In the genomic region with DNA sequence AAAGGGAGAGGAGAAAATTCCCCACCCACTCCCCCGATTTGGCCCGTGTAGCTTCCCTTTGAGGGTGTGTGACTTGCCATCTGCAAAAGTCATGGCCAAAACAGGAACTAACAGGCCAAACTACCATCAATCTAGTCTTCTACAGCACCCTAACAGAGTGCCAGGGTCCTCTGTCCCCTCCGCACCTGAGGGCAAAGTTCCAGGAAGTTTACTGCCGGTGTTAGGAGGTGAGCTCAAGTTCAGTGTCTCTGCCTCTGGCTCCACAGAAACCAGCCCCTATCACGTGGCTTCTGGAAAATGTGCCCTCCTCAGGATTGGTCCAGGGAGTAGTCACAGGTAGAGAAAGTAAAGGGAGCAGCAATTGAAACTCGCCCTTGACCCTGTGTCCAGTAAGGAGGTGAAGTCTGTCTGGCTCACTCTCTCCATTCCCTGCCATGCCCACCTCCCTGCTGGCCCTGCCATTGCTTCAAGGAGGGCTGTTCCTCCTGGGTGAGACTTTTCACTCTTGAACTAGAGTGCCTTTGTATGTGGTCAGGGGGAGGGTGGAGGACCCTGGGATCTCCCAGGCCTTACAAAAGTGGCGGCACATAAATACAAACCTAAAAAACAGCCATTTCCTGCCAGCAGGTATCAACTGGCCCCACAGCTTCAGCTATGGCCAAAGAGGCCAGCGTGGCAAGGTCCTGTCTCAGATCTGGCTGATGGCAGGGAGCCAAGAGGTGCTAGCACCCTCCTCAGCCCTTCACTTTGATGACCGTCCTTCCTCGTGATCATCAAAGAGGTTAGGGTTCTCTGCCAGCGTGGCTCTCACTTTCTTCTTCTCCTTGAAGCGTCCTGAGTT, we compare ENCODE assay signal across 1 cellular context.
TF ChIP-seq lines count a peak whose summit lies in the region.

No MANE protein-coding gene starts in this region.

TF ChIP-seq in IMR-90, 13 proteins besides CTCF, POLR2A, EP300 and RAD21:
- TF ChIP-seq SMC3 (IDR thresholded peaks at IDR 0.05; ENCODE audit: low read depth, low read length) (no peak), FOS (IDR thresholded peaks at IDR 0.05; ENCODE audit: low read depth, low read length) (no peak), MXI1 (IDR thresholded peaks at IDR 0.05; ENCODE audit: borderline replicate concordance, low read depth, low read length) (no peak), BHLHE40 (IDR thresholded peaks at IDR 0.05; ENCODE audit: low read depth, low read length) (no peak), MAZ (IDR thresholded peaks at IDR 0.05; ENCODE audit: borderline replicate concordance, low read depth, low read length) (no peak), RCOR1 (IDR thresholded peaks at IDR 0.05; ENCODE audit: insufficient replicate concordance, low read length) (no peak), MAFK (IDR thresholded peaks at IDR 0.05; ENCODE audit: low read depth, low read length) (no peak), NFE2L2 (IDR thresholded peaks at IDR 0.05; ENCODE audit: low read depth, low read length) (no peak), RFX5 (IDR thresholded peaks at IDR 0.05; ENCODE audit: low read depth, low read length) (no peak), CHD1 (IDR thresholded peaks at IDR 0.05; ENCODE audit: low read depth, low read length) (no peak)
- TF ChIP-seq, protein P1, sequence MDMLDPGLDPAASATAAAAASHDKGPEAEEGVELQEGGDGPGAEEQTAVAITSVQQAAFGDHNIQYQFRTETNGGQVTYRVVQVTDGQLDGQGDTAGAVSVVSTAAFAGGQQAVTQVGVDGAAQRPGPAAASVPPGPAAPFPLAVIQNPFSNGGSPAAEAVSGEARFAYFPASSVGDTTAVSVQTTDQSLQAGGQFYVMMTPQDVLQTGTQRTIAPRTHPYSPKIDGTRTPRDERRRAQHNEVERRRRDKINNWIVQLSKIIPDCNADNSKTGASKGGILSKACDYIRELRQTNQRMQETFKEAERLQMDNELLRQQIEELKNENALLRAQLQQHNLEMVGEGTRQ (IDR thresholded peaks at IDR 0.05; ENCODE audit: low read depth, low read length), result no peak
